In genomic region chr4:4288098-4288497, GRCh38 we compare ENCODE assay signal across 17 cellular contexts. TPM values are rescaled to one million over a fixed set of nuclear protein-coding genes. Genes with fewer than 3 reads are reported as not detected.
DNase-seq lines count a peak whose midpoint lies in the region; ATAC-seq and TF ChIP-seq lines count a peak whose summit lies in the region.
"Had no signal": no experiment of that assay in that cellular context is flagged by ENCODE, and none has a peak within 500 bp of the region (broad histone marks: within the 10 kb centered on the region; RNA-seq: fewer than 3 reads in every experiment).

No MANE protein-coding gene starts in this region.

- no peak overlapping the region for H3K4me2 ChIP-seq in SK-N-SH

- TF ChIP-seq CTCF in SK-N-SH (IDR thresholded peaks at IDR 0.05) (no peak), WTC11 (IDR thresholded peaks at IDR 0.05) (no peak), mesothelial cell of epicardium (IDR thresholded peaks at IDR 0.05; ENCODE audit: unreplicated experiment) (no peak), CD14-positive monocyte (IDR thresholded peaks at IDR 0.05) (no peak)
- no peak for TF ChIP-seq CTCF in CD8-positive, alpha-beta T cell (IDR thresholded peaks at IDR 0.05)

- peaks cover 7 to 15% of the 10 kb centered on the region in 2 experiments; a peak in 3 of 4 replicates for H3K4me1 ChIP-seq in SK-N-SH (ENCODE audit: control insufficient read depth in 1 of 2, insufficient read depth in 2 of 2, low read depth in 1 of 2, low read length in 1 of 2)
- peaks cover 31% of the 10 kb centered on the region for H3K4me1 ChIP-seq in CD8-positive, alpha-beta T cell (ENCODE audit: insufficient read depth, low read length)

- H3K27ac ChIP-seq in SK-N-SH (ENCODE audit: low read depth in 2 of 2, low read length in 1 of 2): no peak overlapping the region
- no peak overlapping the region for H3K27ac ChIP-seq in CD8-positive, alpha-beta T cell (ENCODE audit: low read depth, low read length)
- H3K27ac ChIP-seq: 22Rv1, heart left ventricle, upper lobe of left lung had no signal

- TF ChIP-seq EP300 in SK-N-SH (IDR thresholded peaks at IDR 0.05; ENCODE audit: borderline replicate concordance in 1 of 2, low read depth in 1 of 2, low read length in 1 of 2): no peak

- intact Hi-C loops in CD8-positive, alpha-beta T cell (cut with DNase I, micrococcal nuclease): no loop called here
- intact Hi-C loops in CD14-positive monocyte (cut with micrococcal nuclease): no loop called here

- H3K4me1 Mint-ChIP-seq in CD8-positive, alpha-beta T cell (ENCODE audit: low read depth): peaks cover 69% of the 10 kb centered on the region
- H3K4me1 Mint-ChIP-seq in WTC11 (peaks cover 23% of the 10 kb centered on the region), mesothelial cell of epicardium (peaks cover 21% of the 10 kb centered on the region), CD14-positive monocyte (peaks cover 26% of the 10 kb centered on the region)
- H3K4me1 Mint-ChIP-seq in stimulated activated naive B cell treated with anti-CD40 and anti-IgM and Interleukin-4, amounts not matched to agents 10 μg/mL and 1 μg/mL and 100 μg/mL, for 72 hours: peaks cover 16 to 45% of the 10 kb centered on the region in 2 donors

- no peak overlapping the region for H2AFZ ChIP-seq in SK-N-SH (ENCODE audit: low read depth)

- no peak for TF ChIP-seq RAD21 in SK-N-SH (IDR thresholded peaks at IDR 0.05; ENCODE audit: low read length)

- H3K9me2 ChIP-seq in SK-N-SH: no peaks in the 10 kb centered on the region

- H3K79me2 ChIP-seq in SK-N-SH (ENCODE audit: insufficient read depth): peaks cover 79% of the 10 kb centered on the region

- CTCF ChIA-PET in SK-N-SH (lab: Yijun Ruan, JAX) (interaction anchor here (0.8 kb wide), 1 partner anchor 20 kb away, joined by 3 read pairs; no protein-coding TSS in a partner anchor), WTC11 (lab: Charles Lee) (no interaction called here)
- CTCF ChIA-PET in CD8-positive, alpha-beta T cell (lab: Charles Lee): interaction anchor here (1.3 to 4.3 kb wide), 2 partner anchors 29 to 32 kb away, joined by 3 to 23 read pairs; no protein-coding TSS in a partner anchor

- no peak overlapping the region for H3K9ac ChIP-seq in SK-N-SH

- no peaks in the 10 kb centered on the region for H3K27me3 Mint-ChIP-seq in CD8-positive, alpha-beta T cell (ENCODE audit: low read depth)
- H3K27me3 Mint-ChIP-seq in WTC11 (ENCODE audit: low read depth) (no peaks in the 10 kb centered on the region), mesothelial cell of epicardium (ENCODE audit: low read depth) (no peaks in the 10 kb centered on the region), CD14-positive monocyte (ENCODE audit: low read depth in 3 of 3) (peaks cover 0 to 2% (median 0%) of the 10 kb centered on the region in 3 donors)
- no peaks in the 10 kb centered on the region for H3K27me3 Mint-ChIP-seq in stimulated activated naive B cell treated with anti-CD40 and anti-IgM and Interleukin-4, amounts not matched to agents 10 μg/mL and 1 μg/mL and 100 μg/mL, for 72 hours

- peaks cover 7% of the 10 kb centered on the region; the same call in 1 of the 2 replicates for H4K20me1 ChIP-seq in SK-N-SH (ENCODE audit: insufficient read depth)

- peak overlapping the region; percentile 58 for H3K4me3 Mint-ChIP-seq in CD8-positive, alpha-beta T cell
- H3K4me3 Mint-ChIP-seq in WTC11 (peak overlapping the region; percentile 23), mesothelial cell of epicardium (peak overlapping the region; percentile 20), CD14-positive monocyte (no peak overlapping the region)
- H3K4me3 Mint-ChIP-seq in stimulated activated naive B cell treated with anti-CD40 and anti-IgM and Interleukin-4, amounts not matched to agents 10 μg/mL and 1 μg/mL and 100 μg/mL, for 72 hours: no peak overlapping the region

- no peaks in the 10 kb centered on the region for H3K9me3 Mint-ChIP-seq in CD8-positive, alpha-beta T cell
- H3K9me3 Mint-ChIP-seq in WTC11 (no peaks in the 10 kb centered on the region), mesothelial cell of epicardium (no peaks in the 10 kb centered on the region), CD14-positive monocyte (no peaks in the 10 kb centered on the region)
- H3K9me3 Mint-ChIP-seq in stimulated activated naive B cell treated with anti-CD40 and anti-IgM and Interleukin-4, amounts not matched to agents 10 μg/mL and 1 μg/mL and 100 μg/mL, for 72 hours: no peaks in the 10 kb centered on the region

- peak overlapping the region; percentile 63 for H3K27ac Mint-ChIP-seq in CD8-positive, alpha-beta T cell
- H3K27ac Mint-ChIP-seq in WTC11: no peak overlapping the region
- no peak overlapping the region for H3K27ac Mint-ChIP-seq in mesothelial cell of epicardium
- H3K27ac Mint-ChIP-seq in stimulated activated naive B cell treated with anti-CD40 and anti-IgM and Interleukin-4, amounts not matched to agents 10 μg/mL and 1 μg/mL and 100 μg/mL, for 72 hours: no peak overlapping the region
- peak overlapping the region in 1 of 7 donors; percentile 27 for H3K27ac Mint-ChIP-seq in CD14-positive monocyte

- H3F3A ChIP-seq in SK-N-SH (replicated peaks; ENCODE audit: insufficient read depth): no peaks in the 10 kb centered on the region

- H3K36me3 ChIP-seq in SK-N-SH (replicated peaks in 1 of 2; ENCODE audit: control insufficient read depth in 1 of 2, insufficient read depth in 2 of 2, low read length in 1 of 2): peaks cover 18 to 38% of the 10 kb centered on the region in 2 experiments
- H3K36me3 ChIP-seq in CD8-positive, alpha-beta T cell (ENCODE audit: insufficient read depth, low read length): peaks cover 12% of the 10 kb centered on the region

- no peak overlapping the region; a peak in 1 of 4 replicates for H3K4me3 ChIP-seq in SK-N-SH (ENCODE audit: low read depth in 2 of 2, low read length in 1 of 2)
- no peak overlapping the region for H3K4me3 ChIP-seq in CD8-positive, alpha-beta T cell (ENCODE audit: low read depth, low read length)
- H3K4me3 ChIP-seq: lung had no signal

- peaks cover 56% of the 10 kb centered on the region for H3K36me3 Mint-ChIP-seq in CD8-positive, alpha-beta T cell
- H3K36me3 Mint-ChIP-seq in WTC11 (peaks cover 29% of the 10 kb centered on the region), mesothelial cell of epicardium (peaks cover 8% of the 10 kb centered on the region), CD14-positive monocyte (peaks cover 33 to 35% of the 10 kb centered on the region in 2 donors)
- peaks cover 9 to 22% of the 10 kb centered on the region in 2 donors for H3K36me3 Mint-ChIP-seq in stimulated activated naive B cell treated with anti-CD40 and anti-IgM and Interleukin-4, amounts not matched to agents 10 μg/mL and 1 μg/mL and 100 μg/mL, for 72 hours

- POLR2A ChIA-PET in SK-N-SH (lab: Yijun Ruan, JAX) (no interaction called here), WTC11 (lab: Charles Lee) (no interaction called here)
- POLR2A ChIA-PET in CD8-positive, alpha-beta T cell (lab: Charles Lee): no interaction called here

- H3K9me3 ChIP-seq in SK-N-SH: no peaks in the 10 kb centered on the region
- H3K9me3 ChIP-seq in CD8-positive, alpha-beta T cell (ENCODE audit: low read length): no peaks in the 10 kb centered on the region
- H3K9me3 ChIP-seq: heart left ventricle, upper lobe of left lung had no signal

- DNase-seq in SK-N-SH: no peak
- DNase-seq in CD8-positive, alpha-beta T cell: no peak
- DNase-seq in WTC11 (ENCODE audit: low spot score): no peak
- no peak for DNase-seq in mesothelial cell of epicardium (ENCODE audit: low spot score in 2 of 2, unreplicated experiment in 2 of 2)
- no peak for DNase-seq in stimulated activated naive B cell treated with anti-CD40 and anti-IgM and Interleukin-4, amounts not matched to agents 10 μg/mL and 1 μg/mL and 100 μg/mL, for 72 hours
- DNase-seq in CD14-positive monocyte (ENCODE audit: low spot score): no peak
- DNase-seq: effector CD8-positive, alpha-beta T cell; heart left ventricle; Kasumi-1; NCI-H1436; stimulated activated CD4-positive, alpha-beta T cell treated with anti-CD3 and anti-CD28 coated beads, Interleukin-12 subunit alpha, Interleukin-12 subunit beta, amount 100 ng/mL, for 4 hours; SW 1271; upper lobe of left lung had no signal

- no peak for ATAC-seq in SK-N-SH treated with all-trans-retinoic acid at 6 μM for 48 hours
- no peak for ATAC-seq in CD8-positive, alpha-beta T cell
- no peak for ATAC-seq in WTC11
- ATAC-seq in stimulated activated naive B cell treated with anti-CD40 and anti-IgM and Interleukin-4, amounts not matched to agents 10 μg/mL and 1 μg/mL and 100 μg/mL, for 72 hours (replicated peaks): no peak
- no peak for ATAC-seq in HG03565 (IDR thresholded peaks at IDR 0.05; ENCODE audit: unreplicated experiment)
- ATAC-seq: heart left ventricle had no signal

- H3K27me3 ChIP-seq in SK-N-SH (ENCODE audit: insufficient read depth): no peaks in the 10 kb centered on the region
- H3K27me3 ChIP-seq in CD8-positive, alpha-beta T cell (ENCODE audit: insufficient read depth, low read length): no peaks in the 10 kb centered on the region
- H3K27me3 ChIP-seq: heart left ventricle, upper lobe of left lung had no signal

TF ChIP-seq in SK-N-SH treated with all-trans-retinoic acid at 6 μM for 48 hours, 23 proteins besides CTCF, POLR2A, EP300 and RAD21 (continues in another document):
- TF ChIP-seq RARB (CRISPR knock-in tag; IDR thresholded peaks at IDR 0.05) (no peak), ZFP3 (CRISPR knock-in tag; IDR thresholded peaks at IDR 0.05) (no peak)

TF ChIP-seq in SK-N-SH, 30 proteins besides CTCF, POLR2A, EP300 and RAD21 (continues in another document):
- TF ChIP-seq YY1 (IDR thresholded peaks at IDR 0.05; ENCODE audit: low read depth): no peak

RNA-seq across cellular contexts. Expression of gene LYAR, which starts 1.9 kb away (rescaled TPM):
- polyA plus RNA-seq in SK-N-SH (2012; rRNA removed): 9.2 and 11.2 TPM in 2 replicates
- polyA plus RNA-seq in SK-N-SH (2012; cell fraction: cytosol; rRNA removed): 14.6 and 22.8 TPM in 2 replicates
- 3.8 and 6.4 TPM in 2 replicates for polyA plus RNA-seq in SK-N-SH (2012; cell fraction: nucleus; rRNA removed)
- 10 to 100 TPM; 57.8 to 59.0 TPM for total RNA-seq in CD8-positive, alpha-beta T cell
- total RNA-seq in WTC11 (2021): 32.1 to 36.8 TPM (median 34.1 TPM) in 3 replicates
- 12.6 to 13.2 TPM (median 12.8 TPM) in 3 replicates for total RNA-seq in mesothelial cell of epicardium
- polyA plus RNA-seq in CD14-positive monocyte: 10 to 100 TPM; 14.9 to 22.6 TPM

RNA-seq across cellular contexts. Expression of gene ZBTB49, which starts 2.0 kb away (rescaled TPM):
- polyA plus RNA-seq in SK-N-SH (2012; rRNA removed): 3.1 and 3.7 TPM in 2 replicates
- 2.8 and 3.6 TPM in 2 replicates for polyA plus RNA-seq in SK-N-SH (2012; cell fraction: cytosol; rRNA removed)
- polyA plus RNA-seq in SK-N-SH (2012; cell fraction: nucleus; rRNA removed): 10.8 and 11.8 TPM in 2 replicates
- total RNA-seq in CD8-positive, alpha-beta T cell: 10 to 100 TPM; 15.9 to 21.1 TPM
- total RNA-seq in WTC11 (2021): 4.4 to 7.4 TPM (median 5.6 TPM) in 3 replicates
- total RNA-seq in mesothelial cell of epicardium: 8.4 to 9.5 TPM (median 8.6 TPM) in 3 replicates
- polyA plus RNA-seq in CD14-positive monocyte: 1 to 10 TPM; 1.4 to 1.7 TPM

RNA-seq across cellular contexts. Expression of gene TMEM128, which starts 40.1 kb away (rescaled TPM):
- polyA plus RNA-seq in SK-N-SH (2012; rRNA removed): 33.7 and 44.5 TPM in 2 replicates
- 49.8 and 57.9 TPM in 2 replicates for polyA plus RNA-seq in SK-N-SH (2012; cell fraction: cytosol; rRNA removed)
- polyA plus RNA-seq in SK-N-SH (2012; cell fraction: nucleus; rRNA removed): 8.0 and 16.6 TPM in 2 replicates
- 1 to 10 TPM; 6.4 TPM for total RNA-seq in CD8-positive, alpha-beta T cell
- 21.1 to 26.5 TPM (median 25.4 TPM) in 3 replicates for total RNA-seq in WTC11 (2021)
- 25.0 to 31.7 TPM (median 25.6 TPM) in 3 replicates for total RNA-seq in mesothelial cell of epicardium
- 10 to 100 TPM; 29.7 to 35.1 TPM for polyA plus RNA-seq in CD14-positive monocyte

Comparison
In these comparisons a context has a peak if more than half of its experiments do, and no peak if none do; other contexts are left out.
1. H3K4me3 Mint-ChIP-seq: peak in CD8-positive, alpha-beta T cell (single experiment), WTC11 (single experiment) and mesothelial cell of epicardium (single experiment); none in stimulated activated naive B cell treated with anti-CD40 and anti-IgM and Interleukin-4, amounts not matched to agents 10 μg/mL and 1 μg/mL and 100 μg/mL, for 72 hours (0 of 2) and CD14-positive monocyte (0 of 2).